Comparison of ENCODE assay signal across 17 cellular contexts in genomic region chr10:51708609-51709008, GRCh38. TPM values are rescaled to one million over a fixed set of nuclear protein-coding genes. Genes with fewer than 3 reads are reported as not detected.
DNase-seq lines count a peak whose midpoint lies in the region; ATAC-seq and TF ChIP-seq lines count a peak whose summit lies in the region.
"Had no signal": no experiment of that assay in that cellular context is flagged by ENCODE, and none has a peak within 500 bp of the region (broad histone marks: within the 10 kb centered on the region; RNA-seq: fewer than 3 reads in every experiment).

No MANE protein-coding gene starts in this region.

- H3K36me3 ChIP-seq in thoracic aorta, result no peaks in the 10 kb centered on the region
- H3K36me3 ChIP-seq: BLaER1 had no signal

- H3K27me3 Mint-ChIP-seq in activated T-cell treated with anti-CD3 and anti-CD28 coated beads, Interleukin-2, amount 50 U/mL, for 72 hours (ENCODE audit: low read depth), result no peaks in the 10 kb centered on the region
- H3K27me3 Mint-ChIP-seq in activated CD4-positive, alpha-beta memory T cell treated with anti-CD3 and anti-CD28 coated beads, Interleukin-2, amount 10 ng/mL, durations not matched to agents 7 days and 5 days, result no peaks in the 10 kb centered on the region
- H3K27me3 Mint-ChIP-seq in immature natural killer cell (ENCODE audit: low read depth in 3 of 3), result peaks cover 0 to 8% (median 2%) of the 10 kb centered on the region in 3 donors
- H3K27me3 Mint-ChIP-seq in endothelial cell (ENCODE audit: unreplicated experiment), result peaks cover 2% of the 10 kb centered on the region

- no peak for ATAC-seq in activated T-cell treated with anti-CD3 and anti-CD28 coated beads, Interleukin-2, amount 50 U/mL, for 72 hours (replicated peaks in 1 of 2)
- no peak for ATAC-seq in thoracic aorta (ENCODE audit: insufficient number of reproducible peaks, low FRiP score, low read depth)

- peaks cover 0 to 2% of the 10 kb centered on the region in 2 donors for H3K9me3 Mint-ChIP-seq in activated T-cell treated with anti-CD3 and anti-CD28 coated beads, Interleukin-2, amount 50 U/mL, for 72 hours
- H3K9me3 Mint-ChIP-seq in activated CD4-positive, alpha-beta memory T cell treated with anti-CD3 and anti-CD28 coated beads, Interleukin-2, amount 10 ng/mL, durations not matched to agents 7 days and 5 days, result no peaks in the 10 kb centered on the region
- H3K9me3 Mint-ChIP-seq in immature natural killer cell, result no peaks in the 10 kb centered on the region
- H3K9me3 Mint-ChIP-seq in endothelial cell (ENCODE audit: unreplicated experiment), result no peaks in the 10 kb centered on the region
- H3K9me3 Mint-ChIP-seq: memory B cell, naive B cell had no signal

- no peaks in the 10 kb centered on the region for H3K27me3 ChIP-seq in thoracic aorta (replicated peaks; ENCODE audit: insufficient read depth)
- H3K27me3 ChIP-seq: BLaER1 had no signal

- H3K9me3 ChIP-seq in thoracic aorta, result no peaks in the 10 kb centered on the region
- H3K9me3 ChIP-seq: BLaER1, SK-N-SH had no signal

- CTCF ChIA-PET in activated CD4-positive, alpha-beta memory T cell treated with anti-CD3 and anti-CD28 coated beads, Interleukin-2, amount 10 ng/mL, durations not matched to agents 7 days and 5 days (lab: Charles Lee), result no interaction called here

- H3K4me3 Mint-ChIP-seq in activated T-cell treated with anti-CD3 and anti-CD28 coated beads, Interleukin-2, amount 50 U/mL, for 72 hours, result peak overlapping the region; percentile 31 to 42
- no peak overlapping the region for H3K4me3 Mint-ChIP-seq in activated CD4-positive, alpha-beta memory T cell treated with anti-CD3 and anti-CD28 coated beads, Interleukin-2, amount 10 ng/mL, durations not matched to agents 7 days and 5 days
- H3K4me3 Mint-ChIP-seq in immature natural killer cell, result peak overlapping the region in 3 of 5 donors; percentile 15 to 53 (median 39)
- no peak overlapping the region for H3K4me3 Mint-ChIP-seq in endothelial cell (ENCODE audit: unreplicated experiment)
- H3K4me3 Mint-ChIP-seq: memory B cell, naive B cell had no signal

- TF ChIP-seq CTCF in thoracic aorta (IDR thresholded peaks at IDR 0.05) (no peak), endothelial cell (IDR thresholded peaks at IDR 0.05; ENCODE audit: unreplicated experiment) (no peak)

- H3K36me3 Mint-ChIP-seq in activated T-cell treated with anti-CD3 and anti-CD28 coated beads, Interleukin-2, amount 50 U/mL, for 72 hours (ENCODE audit: insufficient read depth in 2 of 2), result no peaks in the 10 kb centered on the region
- peaks cover 5% of the 10 kb centered on the region for H3K36me3 Mint-ChIP-seq in activated CD4-positive, alpha-beta memory T cell treated with anti-CD3 and anti-CD28 coated beads, Interleukin-2, amount 10 ng/mL, durations not matched to agents 7 days and 5 days (ENCODE audit: low read depth)
- H3K36me3 Mint-ChIP-seq in immature natural killer cell, result no peaks in the 10 kb centered on the region
- no peaks in the 10 kb centered on the region for H3K36me3 Mint-ChIP-seq in endothelial cell (ENCODE audit: low read depth, unreplicated experiment)
- H3K36me3 Mint-ChIP-seq: memory B cell, naive B cell had no signal

- no peak overlapping the region for H3K4me3 ChIP-seq in thoracic aorta
- H3K4me3 ChIP-seq: BLaER1, GM23248 had no signal

- peaks cover 33 to 74% of the 10 kb centered on the region in 2 donors for H3K4me1 ChIP-seq in thoracic aorta (ENCODE audit: control insufficient read depth in 1 of 2, low read depth in 2 of 2)

- H3K4me1 Mint-ChIP-seq in activated T-cell treated with anti-CD3 and anti-CD28 coated beads, Interleukin-2, amount 50 U/mL, for 72 hours (ENCODE audit: low read depth), result peaks cover 17% of the 10 kb centered on the region
- H3K4me1 Mint-ChIP-seq in activated CD4-positive, alpha-beta memory T cell treated with anti-CD3 and anti-CD28 coated beads, Interleukin-2, amount 10 ng/mL, durations not matched to agents 7 days and 5 days, result peaks cover 36% of the 10 kb centered on the region
- H3K4me1 Mint-ChIP-seq in immature natural killer cell, result peaks cover 23 to 36% of the 10 kb centered on the region in 2 donors
- H3K4me1 Mint-ChIP-seq in endothelial cell (ENCODE audit: unreplicated experiment), result peaks cover 20% of the 10 kb centered on the region
- H3K4me1 Mint-ChIP-seq: memory B cell, naive B cell had no signal

- POLR2A ChIA-PET in activated CD4-positive, alpha-beta memory T cell treated with anti-CD3 and anti-CD28 coated beads, Interleukin-2, amount 10 ng/mL, durations not matched to agents 7 days and 5 days (lab: Charles Lee), result interaction anchor here (3.0 kb wide), 1 partner anchor 9 kb away, joined by 15 read pairs; the partner anchor contains the start of gene CSTF2T

- peak overlapping the region; percentile 69 for H3K27ac Mint-ChIP-seq in activated T-cell treated with anti-CD3 and anti-CD28 coated beads, Interleukin-2, amount 50 U/mL, for 72 hours
- peak overlapping the region; percentile 76 for H3K27ac Mint-ChIP-seq in activated CD4-positive, alpha-beta memory T cell treated with anti-CD3 and anti-CD28 coated beads, Interleukin-2, amount 10 ng/mL, durations not matched to agents 7 days and 5 days
- H3K27ac Mint-ChIP-seq in immature natural killer cell, result peak overlapping the region in 3 of 6 donors; percentile 4 to 47 (median 30)
- H3K27ac Mint-ChIP-seq in endothelial cell (ENCODE audit: unreplicated experiment), result no peak overlapping the region
- H3K27ac Mint-ChIP-seq: memory B cell, naive B cell had no signal

- H3K27ac ChIP-seq in thoracic aorta, result peak overlapping the region; percentile 78 to 82
- H3K27ac ChIP-seq: BLaER1, GM23248 had no signal

- no peak for DNase-seq in activated T-cell treated with anti-CD3 and anti-CD28 coated beads, Interleukin-2, amount 50 U/mL, for 72 hours
- DNase-seq in activated T-cell treated with anti-CD3 and anti-CD28 coated beads, Interleukin-2, amount 50 U/mL, for 1 hour, result no peak
- no peak for DNase-seq in activated CD4-positive, alpha-beta memory T cell treated with anti-CD3 and anti-CD28 coated beads, Interleukin-2, amount 10 ng/mL, durations not matched to agents 7 days and 5 days
- DNase-seq in immature natural killer cell, result peak in 2 of 3 donors; percentile 9 to 14
- no peak for DNase-seq in thoracic aorta (ENCODE audit: low spot score)
- DNase-seq in NOMO-1 (lab: John Stamatoyannopoulos, UW; ENCODE audit: unreplicated experiment in 2 of 2), result no peak
- no peak for DNase-seq in hippocampal formation (lab: John Stamatoyannopoulos, UW)
- no peak for DNase-seq in endothelial cell (ENCODE audit: low spot score)
- DNase-seq: activated CD8-positive, alpha-beta memory T cell treated with anti-CD3 and anti-CD28 coated beads, Interleukin-2, amount 50 U/mL, for 4 hours; cerebellar nuclear complex; GM23248; naive B cell; NCI-H1694 treated with DMSO at 0.1 percent for 48 hours; RPMI8226; SK-N-SH had no signal

RNA-seq across cellular contexts. Expression of gene CSTF2T, which starts 9.2 kb away (rescaled TPM):
- 10 to 100 TPM; 35.8 to 39.0 TPM for total RNA-seq in activated T-cell treated with anti-CD3 and anti-CD28 coated beads, Interleukin-2, amount 50 U/mL, for 72 hours
- 10 to 100 TPM; 43.1 to 45.6 TPM for total RNA-seq in activated CD4-positive, alpha-beta memory T cell treated with anti-CD3 and anti-CD28 coated beads, Interleukin-2, amount 10 ng/mL, durations not matched to agents 7 days and 5 days
- 10 to 100 TPM; 10.0 to 19.2 (median 11.7) TPM for polyA plus RNA-seq in immature natural killer cell
- total RNA-seq in thoracic aorta (10 to 100 TPM; 24.6 to 39.9 TPM), endothelial cell (ENCODE audit: unreplicated experiment) (36.3 TPM)

Comparison
In these comparisons a context has a peak if more than half of its experiments do, and no peak if none do; other contexts are left out.
1. DNase-seq: peak in immature natural killer cell (2 of 3); none in activated T-cell treated with anti-CD3 and anti-CD28 coated beads, Interleukin-2, amount 50 U/mL, for 72 hours (0 of 2), activated T-cell treated with anti-CD3 and anti-CD28 coated beads, Interleukin-2, amount 50 U/mL, for 1 hour (single experiment), activated CD4-positive, alpha-beta memory T cell treated with anti-CD3 and anti-CD28 coated beads, Interleukin-2, amount 10 ng/mL, durations not matched to agents 7 days and 5 days (single experiment), thoracic aorta (single experiment), NOMO-1 (0 of 2), hippocampal formation (0 of 2) and endothelial cell (single experiment).
2. H3K4me3 Mint-ChIP-seq: peak in activated T-cell treated with anti-CD3 and anti-CD28 coated beads, Interleukin-2, amount 50 U/mL, for 72 hours (2 of 2) and immature natural killer cell (3 of 5); none in activated CD4-positive, alpha-beta memory T cell treated with anti-CD3 and anti-CD28 coated beads, Interleukin-2, amount 10 ng/mL, durations not matched to agents 7 days and 5 days (single experiment) and endothelial cell (single experiment).